Comparison of ENCODE assay signal across 18 cellular contexts in genomic region chr7:4661871-4662270, GRCh38. TPM values are rescaled to one million over a fixed set of nuclear protein-coding genes. Genes with fewer than 3 reads are reported as not detected.
DNase-seq lines count a peak whose midpoint lies in the region; FAIRE-seq and TF ChIP-seq lines count a peak whose summit lies in the region.
"Had no signal": no experiment of that assay in that cellular context is flagged by ENCODE, and none has a peak within 500 bp of the region (broad histone marks: within the 10 kb centered on the region; RNA-seq: fewer than 3 reads in every experiment).

No MANE protein-coding gene starts in this region.

- no peak for DNase-seq in HTR-8/SVneo (ENCODE audit: insufficient read length, low spot score)
- DNase-seq in fibroblast of lung (ENCODE audit: low read depth in 2 of 2): peak; percentile 39 to 68
- peak; percentile 50 for DNase-seq in stomach
- DNase-seq in globus pallidus (ENCODE audit: low spot score): no peak
- DNase-seq in NCI-H1417 (lab: John Stamatoyannopoulos, UW): no peak
- DNase-seq in effector memory CD4-positive, alpha-beta T cell: no peak
- DNase-seq: activated CD4-positive, alpha-beta T cell treated with anti-CD3 and anti-CD28 coated beads, Interleukin-2, amount 10 ng/mL, durations not matched to agents 24 days and 14 days; BE2C; Calu3; cortex of kidney; GF-D8; KBM-7; left colon; Peyer's patch had no signal

- H3K36me3 ChIP-seq in fibroblast of lung (ENCODE audit: control insufficient read depth, insufficient read depth, low read length): no peaks in the 10 kb centered on the region
- no peaks in the 10 kb centered on the region for H3K36me3 ChIP-seq in stomach
- no peaks in the 10 kb centered on the region for H3K36me3 ChIP-seq in effector memory CD4-positive, alpha-beta T cell (ENCODE audit: control insufficient read depth, insufficient read depth, low read length)
- H3K36me3 ChIP-seq: BE2C, Peyer's patch had no signal

- no peaks in the 10 kb centered on the region for H3K9me3 ChIP-seq in fibroblast of lung (ENCODE audit: control insufficient read depth, insufficient read depth, low read depth, low read length)
- peaks cover 0 to 17% (median 9%) of the 10 kb centered on the region in 4 donors for H3K9me3 ChIP-seq in stomach
- no peaks in the 10 kb centered on the region for H3K9me3 ChIP-seq in effector memory CD4-positive, alpha-beta T cell (ENCODE audit: control insufficient read depth, low read length)
- H3K9me3 ChIP-seq: BE2C, Peyer's patch had no signal

- 14 to 38% (median 20%) methylated on average over 8 of the region's 8 CpGs for WGBS in stomach, 5 donors

- TF ChIP-seq CTCF in VCaP (conservative IDR thresholded peaks at IDR 0.05) (no peak), fibroblast of lung (conservative IDR thresholded peaks at IDR 0.05 in 1 of 2, IDR thresholded peaks at IDR 0.05 in 1 of 2; ENCODE audit: low read depth in 1 of 2, low read length in 2 of 2) (no peak), stomach (IDR thresholded peaks at IDR 0.05) (no peak)

- intact Hi-C loops in stomach (cut with DNase I; ENCODE audit: low total_unique reads): no loop called here

- H3K9ac ChIP-seq in fibroblast of lung (ENCODE audit: insufficient read depth, low read length): no peak overlapping the region
- H3K9ac ChIP-seq: parathyroid adenoma had no signal

- no peaks in the 10 kb centered on the region for H3K27me3 ChIP-seq in fibroblast of lung (ENCODE audit: control insufficient read depth, insufficient read depth, low read length)
- H3K27me3 ChIP-seq in stomach: no peaks in the 10 kb centered on the region
- no peaks in the 10 kb centered on the region for H3K27me3 ChIP-seq in effector memory CD4-positive, alpha-beta T cell (replicated peaks; ENCODE audit: control insufficient read depth, insufficient read depth, low read length, poor library complexity, severe bottlenecking)
- H3K27me3 ChIP-seq: Peyer's patch had no signal

- H3K4me3 ChIP-seq in fibroblast of lung (replicated peaks in 1 of 4; ENCODE audit: control extremely low read depth in 1 of 4, insufficient read depth in 1 of 4, low read depth in 3 of 4, low read length in 4 of 4): no peak overlapping the region
- no peak overlapping the region for H3K4me3 ChIP-seq in stomach
- no peak overlapping the region for H3K4me3 ChIP-seq in effector memory CD4-positive, alpha-beta T cell (ENCODE audit: insufficient read depth, low read depth, low read length, poor library complexity, severe bottlenecking)
- H3K4me3 ChIP-seq: Peyer's patch had no signal

- no peak for TF ChIP-seq POLR2A in stomach (IDR thresholded peaks at IDR 0.05)

- FAIRE-seq in HTR-8/SVneo (lab: Jason Lieb, UNC): peak; percentile 36
- FAIRE-seq: GM12892 had no signal

- H4K20me1 ChIP-seq in fibroblast of lung (ENCODE audit: control insufficient read depth, extremely low read depth, insufficient read depth, low read length): no peaks in the 10 kb centered on the region

- H2AFZ ChIP-seq in fibroblast of lung (ENCODE audit: low read length): no peak overlapping the region
- H2AFZ ChIP-seq: parathyroid adenoma had no signal

- peak overlapping the region; percentile 7 for H3K4me2 ChIP-seq in fibroblast of lung (ENCODE audit: extremely low read depth, insufficient read depth, low read length)

- peak overlapping the region; percentile 68 for H3K27ac ChIP-seq in VCaP
- no peak overlapping the region for H3K27ac ChIP-seq in fibroblast of lung (ENCODE audit: insufficient read depth, low read length)
- peak overlapping the region in 2 of 5 donors; percentile 16 to 29 for H3K27ac ChIP-seq in stomach
- no peak overlapping the region for H3K27ac ChIP-seq in effector memory CD4-positive, alpha-beta T cell (ENCODE audit: insufficient read depth, low read length, poor library complexity, severe bottlenecking)
- H3K27ac ChIP-seq: HL-60, parathyroid adenoma, Peyer's patch had no signal

- no peak for TF ChIP-seq EP300 in stomach (IDR thresholded peaks at IDR 0.05)

- H3K4me1 ChIP-seq in fibroblast of lung (ENCODE audit: control insufficient read depth, extremely low read depth, insufficient read depth, low read length) (peaks cover 8% of the 10 kb centered on the region), stomach (peaks cover 0 to 11% (median 5%) of the 10 kb centered on the region in 4 donors)
- no peaks in the 10 kb centered on the region for H3K4me1 ChIP-seq in effector memory CD4-positive, alpha-beta T cell (ENCODE audit: control insufficient read depth, insufficient read depth, low read length, poor library complexity, severe bottlenecking)
- H3K4me1 ChIP-seq: BE2C, parathyroid adenoma, Peyer's patch had no signal

- no peaks in the 10 kb centered on the region for H3K79me2 ChIP-seq in fibroblast of lung (ENCODE audit: control insufficient read depth, insufficient read depth, low read length)
- H3K79me2 ChIP-seq: parathyroid adenoma had no signal

RNA-seq across cellular contexts. Expression of gene FOXK1, which starts 20.2 kb away (rescaled TPM):
- 21.8 and 26.9 TPM in 2 replicates for total RNA-seq in fibroblast of lung
- polyA plus RNA-seq in fibroblast of lung: 5.2 and 8.2 TPM in 2 replicates
- polyA plus RNA-seq in fibroblast of lung (2012): 10.8 and 12.4 TPM in 2 replicates
- polyA minus RNA-seq in fibroblast of lung (ENCODE audit: low replicate concordance): 30.8 and 36.6 TPM in 2 replicates
- total RNA-seq in stomach: 10 to 100 TPM; 19.3 to 88.1 (median 27.2) TPM
- polyA plus RNA-seq in stomach: 1 to 10 TPM; 2.9 to 5.4 (median 3.9) TPM

Comparison
In these comparisons a context has a peak if more than half of its experiments do, and no peak if none do; other contexts are left out.
1. DNase-seq: peak in fibroblast of lung (2 of 2) and stomach (single experiment); none in HTR-8/SVneo (single experiment), globus pallidus (single experiment), NCI-H1417 (0 of 3) and effector memory CD4-positive, alpha-beta T cell (0 of 3).